Comparison of ENCODE assay signal across 8 cellular contexts in genomic region chr9:129823934-129824601, GRCh38. TPM values are rescaled to one million over a fixed set of nuclear protein-coding genes. Genes with fewer than 3 reads are reported as not detected.
DNase-seq lines count a peak whose midpoint lies in the region; ATAC-seq and TF ChIP-seq lines count a peak whose summit lies in the region.

TSS of gene TOR1A (minus strand) at chr9:129824136. CDS start at chr9:129824085, 51 bp downstream.

- H3K4me3 ChIP-seq in choroid plexus epithelial cell (ENCODE audit: low read depth, low read length), result peak within 1 kb of the TSS; percentile 95

- CTCF ChIA-PET in activated CD4-positive, alpha-beta T cell treated with anti-CD3 and anti-CD28 coated beads for 36 hours (lab: Charles Lee), result interaction anchor here (0.7 kb wide), 1 partner anchor 856 kb away, joined by 3 read pairs; no protein-coding TSS in a partner anchor

- intact Hi-C loops in activated CD4-positive, alpha-beta T cell treated with anti-CD3 and anti-CD28 coated beads for 36 hours (cut with DNase I, micrococcal nuclease), result loop anchor here (1.0 kb wide), 7 partner anchors 11 to 869 kb away; partner anchors contain the start of genes C9orf78 (in 2 of the 2), TOR1B (in 2 of the 2), USP20 (in 2 of the 2) and ASB6 (in 1 of the 2)

- no peaks in the 10 kb centered on the region for H3K27me3 Mint-ChIP-seq in activated CD4-positive, alpha-beta T cell treated with anti-CD3 and anti-CD28 coated beads for 36 hours

- peaks cover 14% of the 10 kb centered on the region for H3K4me1 Mint-ChIP-seq in activated CD4-positive, alpha-beta T cell treated with anti-CD3 and anti-CD28 coated beads for 36 hours

- DNase-seq in AG09319 (ENCODE audit: extremely low read depth, low read depth) (peak; percentile 87), NCI-H510A treated with DMSO at 0.1 percent for 48 hours (lab: John Stamatoyannopoulos, UW) (peak; percentile 94), choroid plexus epithelial cell (ENCODE audit: low read depth) (peak; percentile 94), kidney glomerular epithelial cell (lab: John Stamatoyannopoulos, UW) (peak; percentile 86)
- peak; percentile 97 for DNase-seq in activated CD4-positive, alpha-beta T cell treated with anti-CD3 and anti-CD28 coated beads for 36 hours
- peak; percentile 74 to 84 for DNase-seq in stimulated activated CD4-positive, alpha-beta T cell treated with anti-CD3 and anti-CD28 coated beads, Interleukin-1b, Interleukin-23, amount 100 ng/mL, for 1 hour (ENCODE audit: low read depth in 2 of 2)

- no peaks in the 10 kb centered on the region for H3K9me3 Mint-ChIP-seq in activated CD4-positive, alpha-beta T cell treated with anti-CD3 and anti-CD28 coated beads for 36 hours (ENCODE audit: low read depth)

- ATAC-seq in GM19043 (IDR thresholded peaks at IDR 0.05; ENCODE audit: low read depth, unreplicated experiment) (peak; percentile 86), HG03378 (IDR thresholded peaks at IDR 0.05; ENCODE audit: unreplicated experiment) (peak; percentile 85)
- ATAC-seq in activated CD4-positive, alpha-beta T cell treated with anti-CD3 and anti-CD28 coated beads for 36 hours, result peak; percentile 93

- peak within 1 kb of the TSS; percentile 63 for H3K27ac Mint-ChIP-seq in activated CD4-positive, alpha-beta T cell treated with anti-CD3 and anti-CD28 coated beads for 36 hours

- peaks cover 33% of the 10 kb centered on the region for H3K36me3 Mint-ChIP-seq in activated CD4-positive, alpha-beta T cell treated with anti-CD3 and anti-CD28 coated beads for 36 hours (ENCODE audit: low read depth)

- POLR2A ChIA-PET in activated CD4-positive, alpha-beta T cell treated with anti-CD3 and anti-CD28 coated beads for 36 hours (lab: Charles Lee), result interaction anchor here (0.6 kb wide), 1 partner anchor 15 kb away, joined by 3 read pairs; no protein-coding TSS in a partner anchor

- no peak for TF ChIP-seq CTCF in AG09319 (IDR thresholded peaks at IDR 0.05; ENCODE audit: low read depth, low read length)
- no peak for TF ChIP-seq CTCF in choroid plexus epithelial cell (conservative IDR thresholded peaks at IDR 0.05; ENCODE audit: low read depth, low read length)

- peak within 1 kb of the TSS; percentile 82 for H3K4me3 Mint-ChIP-seq in activated CD4-positive, alpha-beta T cell treated with anti-CD3 and anti-CD28 coated beads for 36 hours

RNA-seq across cellular contexts. Expression of gene TOR1A, which starts in this region (rescaled TPM):
- total RNA-seq in activated CD4-positive, alpha-beta T cell treated with anti-CD3 and anti-CD28 coated beads for 36 hours, result 10 to 100 TPM; 34.9 to 39.7 TPM

Comparison
In these comparisons a context has a peak if more than half of its experiments do, and no peak if none do; other contexts are left out.
1. Peak in every context shown above with its lines: DNase-seq, ATAC-seq and H3K4me3 ChIP-seq.